In the genomic region with DNA sequence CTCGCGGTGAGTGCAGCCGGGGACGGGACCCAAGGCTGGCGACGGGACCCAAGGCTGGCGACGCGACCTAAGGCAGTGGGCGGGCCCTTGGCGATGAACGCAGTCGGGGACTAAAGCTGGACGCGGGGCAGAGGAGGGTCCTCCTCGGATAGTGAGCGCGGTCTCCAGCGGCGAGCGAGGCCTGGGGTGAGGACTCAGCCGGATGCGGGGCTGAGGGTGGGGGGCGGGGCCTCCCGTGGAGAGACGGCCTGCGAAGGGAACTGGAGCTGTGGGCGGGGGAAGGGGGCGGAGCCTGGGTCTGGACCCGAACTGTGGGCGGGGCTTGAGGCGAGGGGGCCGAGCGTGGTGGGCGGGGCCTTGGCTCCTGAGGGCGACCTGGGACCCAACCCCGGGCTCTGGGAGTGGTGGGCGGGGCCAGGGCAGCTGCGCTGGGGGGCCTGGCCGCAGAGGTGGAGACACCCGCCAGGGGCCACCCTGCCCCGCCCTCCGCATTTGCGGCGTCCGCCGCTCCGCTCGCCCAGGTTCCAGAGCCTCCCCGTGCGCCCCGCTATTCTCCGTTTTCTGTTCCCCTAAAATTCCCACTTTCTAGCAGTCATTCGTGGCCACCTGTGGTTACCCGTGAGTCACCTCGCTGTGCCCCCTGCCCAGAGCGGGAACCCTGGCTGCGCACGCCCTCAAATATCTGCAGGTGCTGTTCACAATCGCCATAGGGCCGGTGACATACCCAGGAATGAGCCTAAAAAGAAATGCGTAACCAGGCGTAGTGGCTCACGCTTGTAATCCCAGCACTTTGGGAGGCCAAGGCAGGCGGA, we compare ENCODE assay signal across 1 cellular context.
A peak's percentile ranks its signal among the peaks of the same experiment; 100 is the strongest.
TF ChIP-seq lines count a peak whose summit lies in the region.

No MANE protein-coding gene starts in this region.

TF ChIP-seq in K562, 482 proteins besides CTCF, POLR2A, EP300 and RAD21 (continued from another document and continues in another):
- TF ChIP-seq JUND (IDR thresholded peaks at IDR 0.05; ENCODE audit: borderline replicate concordance, low read depth, low read length), result no peak
- TF ChIP-seq JUND (tag; IDR thresholded peaks at IDR 0.05; ENCODE audit: borderline replicate concordance, low read depth, low read length), result no peak
- TF ChIP-seq, protein P1, sequence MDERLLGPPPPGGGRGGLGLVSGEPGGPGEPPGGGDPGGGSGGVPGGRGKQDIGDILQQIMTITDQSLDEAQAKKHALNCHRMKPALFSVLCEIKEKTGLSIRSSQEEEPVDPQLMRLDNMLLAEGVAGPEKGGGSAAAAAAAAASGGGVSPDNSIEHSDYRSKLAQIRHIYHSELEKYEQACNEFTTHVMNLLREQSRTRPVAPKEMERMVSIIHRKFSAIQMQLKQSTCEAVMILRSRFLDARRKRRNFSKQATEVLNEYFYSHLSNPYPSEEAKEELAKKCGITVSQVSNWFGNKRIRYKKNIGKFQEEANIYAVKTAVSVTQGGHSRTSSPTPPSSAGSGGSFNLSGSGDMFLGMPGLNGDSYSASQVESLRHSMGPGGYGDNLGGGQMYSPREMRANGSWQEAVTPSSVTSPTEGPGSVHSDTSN (CRISPR knock-in tag; IDR thresholded peaks at IDR 0.05; ENCODE audit: low read depth), result no peak
- TF ChIP-seq, protein P1 (tag; conservative IDR thresholded peaks at IDR 0.05; ENCODE audit: low read depth), result no peak
- TF ChIP-seq MYBL2 (IDR thresholded peaks at IDR 0.05; ENCODE audit: low read depth), result no peak
- TF ChIP-seq MYBL2 (CRISPR knock-in tag; IDR thresholded peaks at IDR 0.05; ENCODE audit: borderline replicate concordance), result no peak
- TF ChIP-seq NONO (IDR thresholded peaks at IDR 0.05; ENCODE audit: low read depth in 2 of 2, low read length in 1 of 2), result no peak
- 0 out of 2 replicates have a peak, but pooled peaks have one; percentile 7 for TF ChIP-seq CBFA2T3 (IDR thresholded peaks at IDR 0.05)
- TF ChIP-seq, protein P2, sequence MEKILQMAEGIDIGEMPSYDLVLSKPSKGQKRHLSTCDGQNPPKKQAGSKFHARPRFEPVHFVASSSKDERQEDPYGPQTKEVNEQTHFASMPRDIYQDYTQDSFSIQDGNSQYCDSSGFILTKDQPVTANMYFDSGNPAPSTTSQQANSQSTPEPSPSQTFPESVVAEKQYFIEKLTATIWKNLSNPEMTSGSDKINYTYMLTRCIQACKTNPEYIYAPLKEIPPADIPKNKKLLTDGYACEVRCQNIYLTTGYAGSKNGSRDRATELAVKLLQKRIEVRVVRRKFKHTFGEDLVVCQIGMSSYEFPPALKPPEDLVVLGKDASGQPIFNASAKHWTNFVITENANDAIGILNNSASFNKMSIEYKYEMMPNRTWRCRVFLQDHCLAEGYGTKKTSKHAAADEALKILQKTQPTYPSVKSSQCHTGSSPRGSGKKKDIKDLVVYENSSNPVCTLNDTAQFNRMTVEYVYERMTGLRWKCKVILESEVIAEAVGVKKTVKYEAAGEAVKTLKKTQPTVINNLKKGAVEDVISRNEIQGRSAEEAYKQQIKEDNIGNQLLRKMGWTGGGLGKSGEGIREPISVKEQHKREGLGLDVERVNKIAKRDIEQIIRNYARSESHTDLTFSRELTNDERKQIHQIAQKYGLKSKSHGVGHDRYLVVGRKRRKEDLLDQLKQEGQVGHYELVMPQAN (IDR thresholded peaks at IDR 0.05; ENCODE audit: borderline replicate concordance), result peak; percentile 42
- TF ChIP-seq, protein P3, sequence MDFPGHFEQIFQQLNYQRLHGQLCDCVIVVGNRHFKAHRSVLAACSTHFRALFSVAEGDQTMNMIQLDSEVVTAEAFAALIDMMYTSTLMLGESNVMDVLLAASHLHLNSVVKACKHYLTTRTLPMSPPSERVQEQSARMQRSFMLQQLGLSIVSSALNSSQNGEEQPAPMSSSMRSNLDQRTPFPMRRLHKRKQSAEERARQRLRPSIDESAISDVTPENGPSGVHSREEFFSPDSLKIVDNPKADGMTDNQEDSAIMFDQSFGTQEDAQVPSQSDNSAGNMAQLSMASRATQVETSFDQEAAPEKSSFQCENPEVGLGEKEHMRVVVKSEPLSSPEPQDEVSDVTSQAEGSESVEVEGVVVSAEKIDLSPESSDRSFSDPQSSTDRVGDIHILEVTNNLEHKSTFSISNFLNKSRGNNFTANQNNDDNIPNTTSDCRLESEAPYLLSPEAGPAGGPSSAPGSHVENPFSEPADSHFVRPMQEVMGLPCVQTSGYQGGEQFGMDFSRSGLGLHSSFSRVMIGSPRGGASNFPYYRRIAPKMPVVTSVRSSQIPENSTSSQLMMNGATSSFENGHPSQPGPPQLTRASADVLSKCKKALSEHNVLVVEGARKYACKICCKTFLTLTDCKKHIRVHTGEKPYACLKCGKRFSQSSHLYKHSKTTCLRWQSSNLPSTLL (IDR thresholded peaks at IDR 0.05), result no peak
- TF ChIP-seq SRSF9 (IDR thresholded peaks at IDR 0.05; ENCODE audit: borderline replicate concordance, low read depth, low read length), result no peak
- no peak for TF ChIP-seq LARP7 (IDR thresholded peaks at IDR 0.05)
- TF ChIP-seq, protein P4, sequence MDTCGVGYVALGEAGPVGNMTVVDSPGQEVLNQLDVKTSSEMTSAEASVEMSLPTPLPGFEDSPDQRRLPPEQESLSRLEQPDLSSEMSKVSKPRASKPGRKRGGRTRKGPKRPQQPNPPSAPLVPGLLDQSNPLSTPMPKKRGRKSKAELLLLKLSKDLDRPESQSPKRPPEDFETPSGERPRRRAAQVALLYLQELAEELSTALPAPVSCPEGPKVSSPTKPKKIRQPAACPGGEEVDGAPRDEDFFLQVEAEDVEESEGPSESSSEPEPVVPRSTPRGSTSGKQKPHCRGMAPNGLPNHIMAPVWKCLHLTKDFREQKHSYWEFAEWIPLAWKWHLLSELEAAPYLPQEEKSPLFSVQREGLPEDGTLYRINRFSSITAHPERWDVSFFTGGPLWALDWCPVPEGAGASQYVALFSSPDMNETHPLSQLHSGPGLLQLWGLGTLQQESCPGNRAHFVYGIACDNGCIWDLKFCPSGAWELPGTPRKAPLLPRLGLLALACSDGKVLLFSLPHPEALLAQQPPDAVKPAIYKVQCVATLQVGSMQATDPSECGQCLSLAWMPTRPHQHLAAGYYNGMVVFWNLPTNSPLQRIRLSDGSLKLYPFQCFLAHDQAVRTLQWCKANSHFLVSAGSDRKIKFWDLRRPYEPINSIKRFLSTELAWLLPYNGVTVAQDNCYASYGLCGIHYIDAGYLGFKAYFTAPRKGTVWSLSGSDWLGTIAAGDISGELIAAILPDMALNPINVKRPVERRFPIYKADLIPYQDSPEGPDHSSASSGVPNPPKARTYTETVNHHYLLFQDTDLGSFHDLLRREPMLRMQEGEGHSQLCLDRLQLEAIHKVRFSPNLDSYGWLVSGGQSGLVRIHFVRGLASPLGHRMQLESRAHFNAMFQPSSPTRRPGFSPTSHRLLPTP (IDR thresholded peaks at IDR 0.05; ENCODE audit: borderline replicate concordance, extremely low read depth, insufficient read length), result no peak
- no peak for TF ChIP-seq GATAD2B (IDR thresholded peaks at IDR 0.05; ENCODE audit: borderline replicate concordance)
- TF ChIP-seq HNRNPUL1 (IDR thresholded peaks at IDR 0.05; ENCODE audit: low read length), result no peak
- TF ChIP-seq, protein P5, sequence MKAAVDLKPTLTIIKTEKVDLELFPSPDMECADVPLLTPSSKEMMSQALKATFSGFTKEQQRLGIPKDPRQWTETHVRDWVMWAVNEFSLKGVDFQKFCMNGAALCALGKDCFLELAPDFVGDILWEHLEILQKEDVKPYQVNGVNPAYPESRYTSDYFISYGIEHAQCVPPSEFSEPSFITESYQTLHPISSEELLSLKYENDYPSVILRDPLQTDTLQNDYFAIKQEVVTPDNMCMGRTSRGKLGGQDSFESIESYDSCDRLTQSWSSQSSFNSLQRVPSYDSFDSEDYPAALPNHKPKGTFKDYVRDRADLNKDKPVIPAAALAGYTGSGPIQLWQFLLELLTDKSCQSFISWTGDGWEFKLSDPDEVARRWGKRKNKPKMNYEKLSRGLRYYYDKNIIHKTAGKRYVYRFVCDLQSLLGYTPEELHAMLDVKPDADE (conservative IDR thresholded peaks at IDR 0.05; ENCODE audit: control insufficient read depth, low read depth, low read length), result 0 out of 2 replicates have a peak, but pooled peaks have one; percentile 28
- TF ChIP-seq RBFOX2 (IDR thresholded peaks at IDR 0.05; ENCODE audit: low read depth, low read length), result peak; percentile 76
- peak; percentile 35; the same call in 1 of the 2 replicates for TF ChIP-seq ATF7 (IDR thresholded peaks at IDR 0.05)
- TF ChIP-seq ZNF197 (CRISPR knock-in tag; IDR thresholded peaks at IDR 0.05; ENCODE audit: low read depth), result no peak
- no peak for TF ChIP-seq C11orf30 (IDR thresholded peaks at IDR 0.05; ENCODE audit: low read depth)
- TF ChIP-seq, protein P6, sequence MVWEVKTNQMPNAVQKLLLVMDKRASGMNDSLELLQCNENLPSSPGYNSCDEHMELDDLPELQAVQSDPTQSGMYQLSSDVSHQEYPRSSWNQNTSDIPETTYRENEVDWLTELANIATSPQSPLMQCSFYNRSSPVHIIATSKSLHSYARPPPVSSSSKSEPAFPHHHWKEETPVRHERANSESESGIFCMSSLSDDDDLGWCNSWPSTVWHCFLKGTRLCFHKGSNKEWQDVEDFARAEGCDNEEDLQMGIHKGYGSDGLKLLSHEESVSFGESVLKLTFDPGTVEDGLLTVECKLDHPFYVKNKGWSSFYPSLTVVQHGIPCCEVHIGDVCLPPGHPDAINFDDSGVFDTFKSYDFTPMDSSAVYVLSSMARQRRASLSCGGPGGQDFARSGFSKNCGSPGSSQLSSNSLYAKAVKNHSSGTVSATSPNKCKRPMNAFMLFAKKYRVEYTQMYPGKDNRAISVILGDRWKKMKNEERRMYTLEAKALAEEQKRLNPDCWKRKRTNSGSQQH (CRISPR knock-in tag; IDR thresholded peaks at IDR 0.05), result no peak
- no peak for TF ChIP-seq PRMT5 (CRISPR knock-in tag; IDR thresholded peaks at IDR 0.05)
- TF ChIP-seq ESRRA (IDR thresholded peaks at IDR 0.05; ENCODE audit: borderline replicate concordance, low read depth), result 0 out of 2 replicates have a peak, but pooled peaks have one; percentile 29
- TF ChIP-seq, protein P7, sequence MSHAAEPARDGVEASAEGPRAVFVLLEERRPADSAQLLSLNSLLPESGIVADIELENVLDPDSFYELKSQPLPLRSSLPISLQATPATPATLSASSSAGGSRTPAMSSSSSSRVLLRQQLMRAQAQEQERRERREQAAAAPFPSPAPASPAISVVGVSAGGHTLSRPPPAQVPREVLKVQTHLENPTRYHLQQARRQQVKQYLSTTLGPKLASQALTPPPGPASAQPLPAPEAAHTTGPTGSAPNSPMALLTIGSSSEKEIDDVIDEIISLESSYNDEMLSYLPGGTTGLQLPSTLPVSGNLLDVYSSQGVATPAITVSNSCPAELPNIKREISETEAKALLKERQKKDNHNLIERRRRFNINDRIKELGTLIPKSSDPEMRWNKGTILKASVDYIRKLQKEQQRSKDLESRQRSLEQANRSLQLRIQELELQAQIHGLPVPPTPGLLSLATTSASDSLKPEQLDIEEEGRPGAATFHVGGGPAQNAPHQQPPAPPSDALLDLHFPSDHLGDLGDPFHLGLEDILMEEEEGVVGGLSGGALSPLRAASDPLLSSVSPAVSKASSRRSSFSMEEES (CRISPR knock-in tag; IDR thresholded peaks at IDR 0.05), result no peak
- TF ChIP-seq ZNF175 (CRISPR knock-in tag; IDR thresholded peaks at IDR 0.05; ENCODE audit: low read depth), result no peak
- TF ChIP-seq, protein P8, sequence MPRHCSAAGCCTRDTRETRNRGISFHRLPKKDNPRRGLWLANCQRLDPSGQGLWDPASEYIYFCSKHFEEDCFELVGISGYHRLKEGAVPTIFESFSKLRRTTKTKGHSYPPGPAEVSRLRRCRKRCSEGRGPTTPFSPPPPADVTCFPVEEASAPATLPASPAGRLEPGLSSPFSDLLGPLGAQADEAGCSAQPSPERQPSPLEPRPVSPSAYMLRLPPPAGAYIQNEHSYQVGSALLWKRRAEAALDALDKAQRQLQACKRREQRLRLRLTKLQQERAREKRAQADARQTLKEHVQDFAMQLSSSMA (CRISPR knock-in tag; IDR thresholded peaks at IDR 0.05), result no peak
- no peak for TF ChIP-seq ZNF695 (CRISPR knock-in tag; IDR thresholded peaks at IDR 0.05)
- TF ChIP-seq CC2D1A (IDR thresholded peaks at IDR 0.05), result no peak
- TF ChIP-seq ZNF174 (CRISPR knock-in tag; IDR thresholded peaks at IDR 0.05), result no peak
- no peak for TF ChIP-seq HMG20B (CRISPR knock-in tag; IDR thresholded peaks at IDR 0.05)
- no peak; the same call in 1 of the 2 replicates for TF ChIP-seq ZNF263 (CRISPR knock-in tag; IDR thresholded peaks at IDR 0.05; ENCODE audit: borderline replicate concordance)
- no peak for TF ChIP-seq NFATC3 (IDR thresholded peaks at IDR 0.05)
- peak; percentile 46 for TF ChIP-seq CTBP1 (IDR thresholded peaks at IDR 0.05; ENCODE audit: borderline replicate concordance)
- TF ChIP-seq, protein P9, sequence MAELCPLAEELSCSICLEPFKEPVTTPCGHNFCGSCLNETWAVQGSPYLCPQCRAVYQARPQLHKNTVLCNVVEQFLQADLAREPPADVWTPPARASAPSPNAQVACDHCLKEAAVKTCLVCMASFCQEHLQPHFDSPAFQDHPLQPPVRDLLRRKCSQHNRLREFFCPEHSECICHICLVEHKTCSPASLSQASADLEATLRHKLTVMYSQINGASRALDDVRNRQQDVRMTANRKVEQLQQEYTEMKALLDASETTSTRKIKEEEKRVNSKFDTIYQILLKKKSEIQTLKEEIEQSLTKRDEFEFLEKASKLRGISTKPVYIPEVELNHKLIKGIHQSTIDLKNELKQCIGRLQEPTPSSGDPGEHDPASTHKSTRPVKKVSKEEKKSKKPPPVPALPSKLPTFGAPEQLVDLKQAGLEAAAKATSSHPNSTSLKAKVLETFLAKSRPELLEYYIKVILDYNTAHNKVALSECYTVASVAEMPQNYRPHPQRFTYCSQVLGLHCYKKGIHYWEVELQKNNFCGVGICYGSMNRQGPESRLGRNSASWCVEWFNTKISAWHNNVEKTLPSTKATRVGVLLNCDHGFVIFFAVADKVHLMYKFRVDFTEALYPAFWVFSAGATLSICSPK (IDR thresholded peaks at IDR 0.05; ENCODE audit: borderline replicate concordance), result no peak
- TF ChIP-seq, protein P10, sequence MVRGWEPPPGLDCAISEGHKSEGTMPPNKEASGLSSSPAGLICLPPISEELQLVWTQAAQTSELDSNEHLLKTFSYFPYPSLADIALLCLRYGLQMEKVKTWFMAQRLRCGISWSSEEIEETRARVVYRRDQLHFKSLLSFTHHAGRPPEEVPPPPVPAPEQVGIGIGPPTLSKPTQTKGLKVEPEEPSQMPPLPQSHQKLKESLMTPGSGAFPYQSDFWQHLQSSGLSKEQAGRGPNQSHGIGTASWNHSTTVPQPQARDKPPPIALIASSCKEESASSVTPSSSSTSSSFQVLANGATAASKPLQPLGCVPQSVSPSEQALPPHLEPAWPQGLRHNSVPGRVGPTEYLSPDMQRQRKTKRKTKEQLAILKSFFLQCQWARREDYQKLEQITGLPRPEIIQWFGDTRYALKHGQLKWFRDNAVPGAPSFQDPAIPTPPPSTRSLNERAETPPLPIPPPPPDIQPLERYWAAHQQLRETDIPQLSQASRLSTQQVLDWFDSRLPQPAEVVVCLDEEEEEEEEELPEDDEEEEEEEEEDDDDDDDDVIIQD (CRISPR knock-in tag; IDR thresholded peaks at IDR 0.05), result no peak
- no peak for TF ChIP-seq CHD4 (IDR thresholded peaks at IDR 0.05; ENCODE audit: insufficient read depth, insufficient replicate concordance, low read depth, low read length, poor library complexity, severe bottlenecking)
- no peak for TF ChIP-seq TEAD1 (CRISPR knock-in tag; IDR thresholded peaks at IDR 0.05)
